ENCODE assay signal across 10 cellular contexts in genomic region chr15:52652984-52653383, GRCh38. TPM values are rescaled to one million over a fixed set of nuclear protein-coding genes. Genes with fewer than 3 reads are reported as not detected.
A peak's percentile ranks its signal among the peaks of the same experiment; 100 is the strongest.
DNase-seq lines count a peak whose midpoint lies in the region; ATAC-seq, FAIRE-seq and TF ChIP-seq lines count a peak whose summit lies in the region.
"Had no signal": no experiment of that assay in that cellular context is flagged by ENCODE, and none has a peak within 500 bp of the region (broad histone marks: within the 10 kb centered on the region; RNA-seq: fewer than 3 reads in every experiment).

No MANE protein-coding gene starts in this region.

- no peak overlapping the region for H3K4me3 Mint-ChIP-seq in Calu3 (ENCODE audit: low read depth, unreplicated experiment)
- no peak overlapping the region for H3K4me3 Mint-ChIP-seq in naive thymus-derived CD8-positive, alpha-beta T cell
- H3K4me3 Mint-ChIP-seq in CD14-positive monocyte: no peak overlapping the region

- H3K27ac ChIP-seq in SJSA1: peak overlapping the region; percentile 84

- CTCF ChIA-PET in Calu3 (lab: Charles Lee): interaction anchor here (1.1 kb wide), 2 partner anchors 83 to 469 kb away, joined by 3 to 4 read pairs; no protein-coding TSS in a partner anchor

- H3K27me3 Mint-ChIP-seq in Calu3 (ENCODE audit: unreplicated experiment) (no peaks in the 10 kb centered on the region), CD14-positive monocyte (ENCODE audit: low read depth in 3 of 3) (no peaks in the 10 kb centered on the region)
- no peaks in the 10 kb centered on the region for H3K27me3 Mint-ChIP-seq in naive thymus-derived CD8-positive, alpha-beta T cell

- DNase-seq in Calu3 (no peak), SJSA1 (ENCODE audit: low read depth in 1 of 2, low spot score in 2 of 2) (peak; percentile 47 to 76), fibroblast of peridontal ligament (ENCODE audit: extremely low read depth) (peak; percentile 82), sciatic nerve (ENCODE audit: low spot score) (no peak), CD14-positive monocyte (ENCODE audit: low spot score) (no peak), GM12891 (ENCODE audit: insufficient read length, low spot score) (no peak)
- DNase-seq in naive thymus-derived CD8-positive, alpha-beta T cell: no peak
- DNase-seq: activated T-cell treated with anti-CD3 and anti-CD28 coated beads, Interleukin-2, amount 50 U/mL, for 48 hours had no signal

- POLR2A ChIA-PET in naive thymus-derived CD8-positive, alpha-beta T cell (lab: Charles Lee): no interaction called here

- H3K9me3 ChIP-seq in SJSA1 (replicated peaks): no peaks in the 10 kb centered on the region

- no peak overlapping the region for H3K4me3 ChIP-seq in SJSA1

- ATAC-seq in sciatic nerve (peak; percentile 70), GM19455 (IDR thresholded peaks at IDR 0.05; ENCODE audit: unreplicated experiment) (no peak)
- no peak for ATAC-seq in naive thymus-derived CD8-positive, alpha-beta T cell

- TF ChIP-seq CTCF in Calu3 (IDR thresholded peaks at IDR 0.05; ENCODE audit: unreplicated experiment): no peak
- no peak for TF ChIP-seq CTCF in CD14-positive monocyte (IDR thresholded peaks at IDR 0.05)

- H3K36me3 Mint-ChIP-seq in Calu3 (ENCODE audit: insufficient read depth, unreplicated experiment) (no peaks in the 10 kb centered on the region), CD14-positive monocyte (peaks cover 31% of the 10 kb centered on the region in 2 donors)
- H3K36me3 Mint-ChIP-seq in naive thymus-derived CD8-positive, alpha-beta T cell: peaks cover 0 to 57% (median 16%) of the 10 kb centered on the region in 3 donors

- H3K27ac Mint-ChIP-seq in Calu3 (ENCODE audit: unreplicated experiment) (peak overlapping the region; percentile 83), CD14-positive monocyte (peak overlapping the region in 1 of 7 donors; percentile 33)
- peak overlapping the region in 3 of 10 donors; percentile 31 to 63 (median 56) for H3K27ac Mint-ChIP-seq in naive thymus-derived CD8-positive, alpha-beta T cell

- H3K36me3 ChIP-seq in SJSA1: no peaks in the 10 kb centered on the region

- intact Hi-C loops in Calu3 (cut with micrococcal nuclease; ENCODE audit: unreplicated experiment) (no loop called here), sciatic nerve (cut with DNase I) (no loop called here), CD14-positive monocyte (cut with micrococcal nuclease) (no loop called here)

- TF ChIP-seq POLR2A in GM12891 (IDR thresholded peaks at IDR 0.05; ENCODE audit: low read depth, low read length): no peak

- H3K4me1 ChIP-seq in SJSA1 (replicated peaks): peaks cover 22% of the 10 kb centered on the region

- no TSS peak for BruUV-seq in Calu3 (replicated peaks; lab: Mats Ljungman, UMichigan)

- H3K27me3 ChIP-seq in SJSA1 (replicated peaks): no peaks in the 10 kb centered on the region

- no peak for FAIRE-seq in GM12891 (lab: Jason Lieb, UNC)
- FAIRE-seq: H1 had no signal

- H3K4me1 Mint-ChIP-seq in Calu3 (ENCODE audit: low read depth, unreplicated experiment): peaks cover 19% of the 10 kb centered on the region
- H3K4me1 Mint-ChIP-seq in naive thymus-derived CD8-positive, alpha-beta T cell: peaks cover 5 to 24% (median 20%) of the 10 kb centered on the region in 4 donors
- peaks cover 3% of the 10 kb centered on the region for H3K4me1 Mint-ChIP-seq in CD14-positive monocyte

- H3K9me3 Mint-ChIP-seq in Calu3 (ENCODE audit: low read depth, unreplicated experiment): no peaks in the 10 kb centered on the region
- no peaks in the 10 kb centered on the region for H3K9me3 Mint-ChIP-seq in naive thymus-derived CD8-positive, alpha-beta T cell
- H3K9me3 Mint-ChIP-seq in CD14-positive monocyte: no peaks in the 10 kb centered on the region

TF ChIP-seq in GM12891, 5 proteins besides CTCF, POLR2A, EP300 and RAD21:
- TF ChIP-seq SPI1 (IDR thresholded peaks at IDR 0.05; ENCODE audit: low read depth, low read length) (no peak), POLR2AphosphoS5 (IDR thresholded peaks at IDR 0.05; ENCODE audit: low read depth, low read length) (no peak), PAX5 (IDR thresholded peaks at IDR 0.05; ENCODE audit: insufficient read depth, low read length, severe bottlenecking) (no peak), TAF1 (IDR thresholded peaks at IDR 0.05; ENCODE audit: low read depth, low read length) (no peak), POU2F2 (IDR thresholded peaks at IDR 0.05; ENCODE audit: low read depth, low read length) (no peak)

RNA-seq across cellular contexts. Expression of gene ATOSA, which starts 26.2 kb away (rescaled TPM):
- total RNA-seq in Calu3 (2022) (21.8 and 22.2 TPM in 2 replicates), sciatic nerve (39.3 TPM)
- total RNA-seq in SJSA1 (2014; rRNA removed; shearing (Covaris generic)): 2.0 and 4.0 TPM in 2 replicates
- total RNA-seq in naive thymus-derived CD8-positive, alpha-beta T cell: 100 to 1,000 TPM; 101 TPM
- polyA plus RNA-seq in naive thymus-derived CD8-positive, alpha-beta T cell: 10 to 100 TPM in 1 of 3 donors, 1 to 10 TPM in 2; 9.0 to 13.1 (median 9.6) TPM
- polyA plus RNA-seq in CD14-positive monocyte: 1 to 10 TPM; 2.1 to 3.5 TPM
- 7.9 TPM for polyA plus RNA-seq in GM12891 (2012; ENCODE audit: low read depth, missing spikeins)

Comparison
In these comparisons a context has a peak if more than half of its experiments do, and no peak if none do; other contexts are left out.
1. DNase-seq: peak in SJSA1 (2 of 2) and fibroblast of peridontal ligament (single experiment); none in Calu3 (single experiment), sciatic nerve (single experiment), naive thymus-derived CD8-positive, alpha-beta T cell (0 of 10), CD14-positive monocyte (single experiment) and GM12891 (single experiment).